ENCODE assay signal across 1 cellular context in genomic region chr6:3324262-3324942, GRCh38.
TF ChIP-seq lines count a peak whose summit lies in the region.

No MANE protein-coding gene starts in this region.

TF ChIP-seq in K562, 482 proteins besides CTCF, POLR2A, EP300 and RAD21 (continued from another document):
- TF ChIP-seq, protein P1, sequence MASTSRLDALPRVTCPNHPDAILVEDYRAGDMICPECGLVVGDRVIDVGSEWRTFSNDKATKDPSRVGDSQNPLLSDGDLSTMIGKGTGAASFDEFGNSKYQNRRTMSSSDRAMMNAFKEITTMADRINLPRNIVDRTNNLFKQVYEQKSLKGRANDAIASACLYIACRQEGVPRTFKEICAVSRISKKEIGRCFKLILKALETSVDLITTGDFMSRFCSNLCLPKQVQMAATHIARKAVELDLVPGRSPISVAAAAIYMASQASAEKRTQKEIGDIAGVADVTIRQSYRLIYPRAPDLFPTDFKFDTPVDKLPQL (IDR thresholded peaks at IDR 0.05; ENCODE audit: extremely low read depth, insufficient read length): no peak
- TF ChIP-seq ZBTB26 (CRISPR knock-in tag; IDR thresholded peaks at IDR 0.05) (no peak), ZBTB33 (CRISPR knock-in tag; IDR thresholded peaks at IDR 0.05) (no peak), HDGF (IDR thresholded peaks at IDR 0.05) (peak; percentile 76; the same call in 1 of the 2 replicates), DACH1 (IDR thresholded peaks at IDR 0.05; ENCODE audit: partially characterized antibody) (peak; percentile 83), L3MBTL2 (IDR thresholded peaks at IDR 0.05) (peak; percentile 48; the same call in 1 of the 2 replicates), TEAD1 (CRISPR knock-in tag; IDR thresholded peaks at IDR 0.05) (no peak), ZNF175 (CRISPR knock-in tag; IDR thresholded peaks at IDR 0.05; ENCODE audit: low read depth) (peak; percentile 49; the same call in 1 of the 2 replicates), PHB (CRISPR knock-in tag; IDR thresholded peaks at IDR 0.05) (no peak), NRF1 (conservative IDR thresholded peaks at IDR 0.05 in 1 of 2, IDR thresholded peaks at IDR 0.05 in 1 of 2) (0 out of 4 replicates have a peak, but pooled peaks of 1 of the 2 experiments have one; percentile 17)
- TF ChIP-seq, protein P2, sequence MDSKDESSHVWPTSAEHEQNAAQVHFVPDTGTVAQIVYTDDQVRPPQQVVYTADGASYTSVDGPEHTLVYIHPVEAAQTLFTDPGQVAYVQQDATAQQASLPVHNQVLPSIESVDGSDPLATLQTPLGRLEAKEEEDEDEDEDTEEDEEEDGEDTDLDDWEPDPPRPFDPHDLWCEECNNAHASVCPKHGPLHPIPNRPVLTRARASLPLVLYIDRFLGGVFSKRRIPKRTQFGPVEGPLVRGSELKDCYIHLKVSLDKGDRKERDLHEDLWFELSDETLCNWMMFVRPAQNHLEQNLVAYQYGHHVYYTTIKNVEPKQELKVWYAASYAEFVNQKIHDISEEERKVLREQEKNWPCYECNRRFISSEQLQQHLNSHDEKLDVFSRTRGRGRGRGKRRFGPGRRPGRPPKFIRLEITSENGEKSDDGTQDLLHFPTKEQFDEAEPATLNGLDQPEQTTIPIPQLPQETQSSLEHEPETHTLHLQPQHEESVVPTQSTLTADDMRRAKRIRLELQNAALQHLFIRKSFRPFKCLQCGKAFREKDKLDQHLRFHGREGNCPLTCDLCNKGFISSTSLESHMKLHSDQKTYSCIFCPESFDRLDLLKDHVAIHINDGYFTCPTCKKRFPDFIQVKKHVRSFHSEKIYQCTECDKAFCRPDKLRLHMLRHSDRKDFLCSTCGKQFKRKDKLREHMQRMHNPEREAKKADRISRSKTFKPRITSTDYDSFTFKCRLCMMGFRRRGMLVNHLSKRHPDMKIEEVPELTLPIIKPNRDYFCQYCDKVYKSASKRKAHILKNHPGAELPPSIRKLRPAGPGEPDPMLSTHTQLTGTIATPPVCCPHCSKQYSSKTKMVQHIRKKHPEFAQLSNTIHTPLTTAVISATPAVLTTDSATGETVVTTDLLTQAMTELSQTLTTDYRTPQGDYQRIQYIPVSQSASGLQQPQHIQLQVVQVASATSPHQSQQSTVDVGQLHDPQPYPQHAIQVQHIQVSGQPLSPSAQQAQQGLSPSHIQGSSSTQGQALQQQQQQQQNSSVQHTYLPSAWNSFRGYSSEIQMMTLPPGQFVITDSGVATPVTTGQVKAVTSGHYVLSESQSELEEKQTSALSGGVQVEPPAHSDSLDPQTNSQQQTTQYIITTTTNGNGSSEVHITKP (IDR thresholded peaks at IDR 0.05; ENCODE audit: partially characterized antibody): peak; percentile 50
TF ChIP-seq in K562: peak in this region for 81.
